ENCODE assay signal across 1 cellular context in the genomic region with DNA sequence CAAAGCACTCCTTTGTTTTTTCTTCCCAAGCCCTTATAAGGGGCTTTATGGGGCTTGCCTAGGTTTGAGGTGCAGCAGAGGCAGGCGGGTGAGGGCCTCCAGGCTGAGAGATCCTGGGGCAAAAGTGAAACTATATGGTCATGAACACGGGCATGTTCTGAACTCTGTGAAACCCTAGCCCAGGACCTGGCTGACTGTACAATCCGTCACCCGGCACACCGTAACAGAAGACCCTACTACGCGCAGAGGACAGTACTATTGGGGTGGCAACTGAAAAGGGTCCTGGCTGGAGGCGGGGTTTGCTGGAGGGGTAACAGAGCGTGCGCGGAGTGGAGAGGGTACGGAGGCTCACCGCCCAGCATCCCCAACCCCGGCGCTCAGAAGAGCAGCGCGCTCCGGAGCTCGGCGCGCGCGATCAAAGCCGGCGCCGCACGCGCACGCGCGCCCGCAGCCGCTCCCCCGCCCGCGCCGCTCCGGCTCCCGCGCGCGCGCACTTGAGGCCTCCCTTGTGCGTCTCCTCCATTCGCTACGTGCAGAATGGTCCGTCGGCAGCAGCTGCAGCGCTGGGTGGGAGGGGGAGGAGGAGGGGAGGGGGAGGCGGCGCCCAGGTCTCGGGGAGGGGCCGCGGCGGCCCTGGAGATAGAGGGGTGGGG.
A peak's percentile ranks its signal among the peaks of the same experiment; 100 is the strongest.
TF ChIP-seq lines count a peak whose summit lies in the region.

No MANE protein-coding gene starts in this region.

TF ChIP-seq in HepG2, 621 proteins besides CTCF, POLR2A, EP300 and RAD21 (continued from another document and continues in another):
- TF ChIP-seq, protein P1, sequence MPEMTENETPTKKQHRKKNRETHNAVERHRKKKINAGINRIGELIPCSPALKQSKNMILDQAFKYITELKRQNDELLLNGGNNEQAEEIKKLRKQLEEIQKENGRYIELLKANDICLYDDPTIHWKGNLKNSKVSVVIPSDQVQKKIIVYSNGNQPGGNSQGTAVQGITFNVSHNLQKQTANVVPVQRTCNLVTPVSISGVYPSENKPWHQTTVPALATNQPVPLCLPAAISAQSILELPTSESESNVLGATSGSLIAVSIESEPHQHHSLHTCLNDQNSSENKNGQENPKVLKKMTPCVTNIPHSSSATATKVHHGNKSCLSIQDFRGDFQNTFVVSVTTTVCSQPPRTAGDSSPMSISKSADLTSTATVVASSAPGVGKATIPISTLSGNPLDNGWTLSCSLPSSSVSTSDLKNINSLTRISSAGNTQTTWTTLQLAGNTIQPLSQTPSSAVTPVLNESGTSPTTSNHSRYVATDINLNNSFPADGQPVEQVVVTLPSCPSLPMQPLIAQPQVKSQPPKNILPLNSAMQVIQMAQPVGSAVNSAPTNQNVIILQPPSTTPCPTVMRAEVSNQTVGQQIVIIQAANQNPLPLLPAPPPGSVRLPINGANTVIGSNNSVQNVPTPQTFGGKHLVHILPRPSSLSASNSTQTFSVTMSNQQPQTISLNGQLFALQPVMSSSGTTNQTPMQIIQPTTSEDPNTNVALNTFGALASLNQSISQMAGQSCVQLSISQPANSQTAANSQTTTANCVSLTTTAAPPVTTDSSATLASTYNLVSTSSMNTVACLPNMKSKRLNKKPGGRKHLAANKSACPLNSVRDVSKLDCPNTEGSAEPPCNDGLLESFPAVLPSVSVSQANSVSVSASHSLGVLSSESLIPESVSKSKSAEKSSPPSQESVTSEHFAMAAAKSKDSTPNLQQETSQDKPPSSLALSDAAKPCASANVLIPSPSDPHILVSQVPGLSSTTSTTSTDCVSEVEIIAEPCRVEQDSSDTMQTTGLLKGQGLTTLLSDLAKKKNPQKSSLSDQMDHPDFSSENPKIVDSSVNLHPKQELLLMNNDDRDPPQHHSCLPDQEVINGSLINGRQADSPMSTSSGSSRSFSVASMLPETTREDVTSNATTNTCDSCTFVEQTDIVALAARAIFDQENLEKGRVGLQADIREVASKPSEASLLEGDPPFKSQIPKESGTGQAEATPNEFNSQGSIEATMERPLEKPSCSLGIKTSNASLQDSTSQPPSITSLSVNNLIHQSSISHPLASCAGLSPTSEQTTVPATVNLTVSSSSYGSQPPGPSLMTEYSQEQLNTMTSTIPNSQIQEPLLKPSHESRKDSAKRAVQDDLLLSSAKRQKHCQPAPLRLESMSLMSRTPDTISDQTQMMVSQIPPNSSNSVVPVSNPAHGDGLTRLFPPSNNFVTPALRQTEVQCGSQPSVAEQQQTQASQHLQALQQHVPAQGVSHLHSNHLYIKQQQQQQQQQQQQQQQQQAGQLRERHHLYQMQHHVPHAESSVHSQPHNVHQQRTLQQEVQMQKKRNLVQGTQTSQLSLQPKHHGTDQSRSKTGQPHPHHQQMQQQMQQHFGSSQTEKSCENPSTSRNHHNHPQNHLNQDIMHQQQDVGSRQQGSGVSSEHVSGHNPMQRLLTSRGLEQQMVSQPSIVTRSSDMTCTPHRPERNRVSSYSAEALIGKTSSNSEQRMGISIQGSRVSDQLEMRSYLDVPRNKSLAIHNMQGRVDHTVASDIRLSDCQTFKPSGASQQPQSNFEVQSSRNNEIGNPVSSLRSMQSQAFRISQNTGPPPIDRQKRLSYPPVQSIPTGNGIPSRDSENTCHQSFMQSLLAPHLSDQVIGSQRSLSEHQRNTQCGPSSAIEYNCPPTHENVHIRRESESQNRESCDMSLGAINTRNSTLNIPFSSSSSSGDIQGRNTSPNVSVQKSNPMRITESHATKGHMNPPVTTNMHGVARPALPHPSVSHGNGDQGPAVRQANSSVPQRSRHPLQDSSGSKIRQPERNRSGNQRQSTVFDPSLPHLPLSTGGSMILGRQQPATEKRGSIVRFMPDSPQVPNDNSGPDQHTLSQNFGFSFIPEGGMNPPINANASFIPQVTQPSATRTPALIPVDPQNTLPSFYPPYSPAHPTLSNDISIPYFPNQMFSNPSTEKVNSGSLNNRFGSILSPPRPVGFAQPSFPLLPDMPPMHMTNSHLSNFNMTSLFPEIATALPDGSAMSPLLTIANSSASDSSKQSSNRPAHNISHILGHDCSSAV (CRISPR knock-in tag; IDR thresholded peaks at IDR 0.05; ENCODE audit: borderline replicate concordance), result peak; percentile 39; the same call in 1 of the 2 replicates
- TF ChIP-seq TOPORS (CRISPR knock-in tag; IDR thresholded peaks at IDR 0.05) (peak; percentile 37; the same call in 1 of the 2 replicates), ZSCAN12 (CRISPR knock-in tag; IDR thresholded peaks at IDR 0.05) (no peak), HNRNPL (IDR thresholded peaks at IDR 0.05; ENCODE audit: low read depth, low read length) (0 out of 2 replicates have a peak, but pooled peaks have one; percentile 22), ZNF331 (CRISPR knock-in tag; IDR thresholded peaks at IDR 0.05) (no peak), SRF (IDR thresholded peaks at IDR 0.05; ENCODE audit: low read depth, low read length) (peak; percentile 30; the same call in 1 of the 2 replicates), ZSCAN9 (CRISPR knock-in tag; IDR thresholded peaks at IDR 0.05; ENCODE audit: borderline replicate concordance) (no peak), ZBTB14 (CRISPR knock-in tag; IDR thresholded peaks at IDR 0.05) (peak; percentile 88), ZNF18 (CRISPR knock-in tag; IDR thresholded peaks at IDR 0.05; ENCODE audit: insufficient replicate concordance) (peak; percentile 46), GTF2F1 (IDR thresholded peaks at IDR 0.05; ENCODE audit: low read length) (no peak), MAZ (IDR thresholded peaks at IDR 0.05; ENCODE audit: borderline replicate concordance, low read depth, low read length) (peak; percentile 73), MAZ (CRISPR knock-in tag; IDR thresholded peaks at IDR 0.05; ENCODE audit: low read depth) (0 out of 2 replicates have a peak, but pooled peaks have one; percentile 2), ZNF572 (CRISPR knock-in tag; IDR thresholded peaks at IDR 0.05) (0 out of 2 replicates have a peak, but pooled peaks have one; percentile 16), DR1 (CRISPR knock-in tag; IDR thresholded peaks at IDR 0.05) (no peak), LCORL (IDR thresholded peaks at IDR 0.05) (no peak), LCORL (CRISPR knock-in tag; IDR thresholded peaks at IDR 0.05) (no peak), CAMTA2 (CRISPR knock-in tag; IDR thresholded peaks at IDR 0.05; ENCODE audit: borderline replicate concordance) (peak; percentile 82; the same call in 1 of the 2 replicates), ZNF589 (CRISPR knock-in tag; conservative IDR thresholded peaks at IDR 0.05) (peak; percentile 22), ZNF607 (CRISPR knock-in tag; IDR thresholded peaks at IDR 0.05; ENCODE audit: borderline replicate concordance) (0 out of 2 replicates have a peak, but pooled peaks have one; percentile 17), CCDC6 (CRISPR knock-in tag; IDR thresholded peaks at IDR 0.05) (peak; percentile 92; the same call in 1 of the 2 replicates), BHLHE40 (IDR thresholded peaks at IDR 0.05; ENCODE audit: low read length) (peak; percentile 58), NFATC3 (CRISPR knock-in tag; IDR thresholded peaks at IDR 0.05) (no peak), ZNF605 (CRISPR knock-in tag; IDR thresholded peaks at IDR 0.05) (no peak; the same call in 1 of the 2 replicates), KDM5A (IDR thresholded peaks at IDR 0.05; ENCODE audit: borderline replicate concordance, low read length) (peak; percentile 43; the same call in 1 of the 2 replicates), HIVEP1 (CRISPR knock-in tag; IDR thresholded peaks at IDR 0.05) (0 out of 2 replicates have a peak, but pooled peaks have one; percentile 10), ZNF644 (CRISPR knock-in tag; IDR thresholded peaks at IDR 0.05; ENCODE audit: low read depth) (no peak), RCOR2 (CRISPR knock-in tag; IDR thresholded peaks at IDR 0.05) (no peak), ZNF235 (CRISPR knock-in tag; IDR thresholded peaks at IDR 0.05; ENCODE audit: borderline replicate concordance) (no peak), ASH2L (IDR thresholded peaks at IDR 0.05; ENCODE audit: insufficient read length, low read depth, low read length) (peak; percentile 59), TCF7 (IDR thresholded peaks at IDR 0.05; ENCODE audit: low read depth) (peak; percentile 56; the same call in 1 of the 2 replicates), SMAD1 (CRISPR knock-in tag; IDR thresholded peaks at IDR 0.05; ENCODE audit: borderline replicate concordance, low read depth) (no peak), JUND (CRISPR knock-in tag; IDR thresholded peaks at IDR 0.05) (no peak), THYN1 (CRISPR knock-in tag; IDR thresholded peaks at IDR 0.05; ENCODE audit: borderline replicate concordance, low read depth) (no peak), DDIT3 (CRISPR knock-in tag; IDR thresholded peaks at IDR 0.05) (no peak)
- TF ChIP-seq, protein P2, sequence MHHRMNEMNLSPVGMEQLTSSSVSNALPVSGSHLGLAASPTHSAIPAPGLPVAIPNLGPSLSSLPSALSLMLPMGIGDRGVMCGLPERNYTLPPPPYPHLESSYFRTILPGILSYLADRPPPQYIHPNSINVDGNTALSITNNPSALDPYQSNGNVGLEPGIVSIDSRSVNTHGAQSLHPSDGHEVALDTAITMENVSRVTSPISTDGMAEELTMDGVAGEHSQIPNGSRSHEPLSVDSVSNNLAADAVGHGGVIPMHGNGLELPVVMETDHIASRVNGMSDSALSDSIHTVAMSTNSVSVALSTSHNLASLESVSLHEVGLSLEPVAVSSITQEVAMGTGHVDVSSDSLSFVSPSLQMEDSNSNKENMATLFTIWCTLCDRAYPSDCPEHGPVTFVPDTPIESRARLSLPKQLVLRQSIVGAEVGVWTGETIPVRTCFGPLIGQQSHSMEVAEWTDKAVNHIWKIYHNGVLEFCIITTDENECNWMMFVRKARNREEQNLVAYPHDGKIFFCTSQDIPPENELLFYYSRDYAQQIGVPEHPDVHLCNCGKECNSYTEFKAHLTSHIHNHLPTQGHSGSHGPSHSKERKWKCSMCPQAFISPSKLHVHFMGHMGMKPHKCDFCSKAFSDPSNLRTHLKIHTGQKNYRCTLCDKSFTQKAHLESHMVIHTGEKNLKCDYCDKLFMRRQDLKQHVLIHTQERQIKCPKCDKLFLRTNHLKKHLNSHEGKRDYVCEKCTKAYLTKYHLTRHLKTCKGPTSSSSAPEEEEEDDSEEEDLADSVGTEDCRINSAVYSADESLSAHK (CRISPR knock-in tag; IDR thresholded peaks at IDR 0.05; ENCODE audit: borderline replicate concordance), result peak; percentile 23; the same call in 1 of the 2 replicates
- TF ChIP-seq, protein P3, sequence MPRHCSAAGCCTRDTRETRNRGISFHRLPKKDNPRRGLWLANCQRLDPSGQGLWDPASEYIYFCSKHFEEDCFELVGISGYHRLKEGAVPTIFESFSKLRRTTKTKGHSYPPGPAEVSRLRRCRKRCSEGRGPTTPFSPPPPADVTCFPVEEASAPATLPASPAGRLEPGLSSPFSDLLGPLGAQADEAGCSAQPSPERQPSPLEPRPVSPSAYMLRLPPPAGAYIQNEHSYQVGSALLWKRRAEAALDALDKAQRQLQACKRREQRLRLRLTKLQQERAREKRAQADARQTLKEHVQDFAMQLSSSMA (CRISPR knock-in tag; IDR thresholded peaks at IDR 0.05), result peak; percentile 83; the same call in 1 of the 2 replicates
- TF ChIP-seq, protein P4, sequence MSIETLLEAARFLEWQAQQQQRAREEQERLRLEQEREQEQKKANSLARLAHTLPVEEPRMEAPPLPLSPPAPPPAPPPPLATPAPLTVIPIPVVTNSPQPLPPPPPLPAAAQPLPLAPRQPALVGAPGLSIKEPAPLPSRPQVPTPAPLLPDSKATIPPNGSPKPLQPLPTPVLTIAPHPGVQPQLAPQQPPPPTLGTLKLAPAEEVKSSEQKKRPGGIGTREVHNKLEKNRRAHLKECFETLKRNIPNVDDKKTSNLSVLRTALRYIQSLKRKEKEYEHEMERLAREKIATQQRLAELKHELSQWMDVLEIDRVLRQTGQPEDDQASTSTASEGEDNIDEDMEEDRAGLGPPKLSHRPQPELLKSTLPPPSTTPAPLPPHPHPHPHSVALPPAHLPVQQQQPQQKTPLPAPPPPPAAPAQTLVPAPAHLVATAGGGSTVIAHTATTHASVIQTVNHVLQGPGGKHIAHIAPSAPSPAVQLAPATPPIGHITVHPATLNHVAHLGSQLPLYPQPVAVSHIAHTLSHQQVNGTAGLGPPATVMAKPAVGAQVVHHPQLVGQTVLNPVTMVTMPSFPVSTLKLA (IDR thresholded peaks at IDR 0.05), result no peak
